ENCODE assay signal across 11 cellular contexts in genomic region chr4:101393256-101393655, GRCh38. TPM values are rescaled to one million over a fixed set of nuclear protein-coding genes. Genes with fewer than 3 reads are reported as not detected.
DNase-seq lines count a peak whose midpoint lies in the region; ATAC-seq, FAIRE-seq and TF ChIP-seq lines count a peak whose summit lies in the region.
"Had no signal": no experiment of that assay in that cellular context is flagged by ENCODE, and none has a peak within 500 bp of the region (broad histone marks: within the 10 kb centered on the region; RNA-seq: fewer than 3 reads in every experiment).

No MANE protein-coding gene starts in this region.

- H3K36me3 ChIP-seq in SK-N-SH (replicated peaks in 1 of 2; ENCODE audit: control insufficient read depth in 1 of 2, insufficient read depth in 2 of 2, low read length in 1 of 2) = no peaks in the 10 kb centered on the region

- H3K9me2 ChIP-seq in SK-N-SH = no peaks in the 10 kb centered on the region

- no peak overlapping the region for H3K27ac ChIP-seq in SK-N-SH (ENCODE audit: low read depth in 2 of 2, low read length in 1 of 2)

- H3K79me2 ChIP-seq in SK-N-SH (ENCODE audit: insufficient read depth) = no peaks in the 10 kb centered on the region

- TF ChIP-seq CTCF in SK-N-SH (IDR thresholded peaks at IDR 0.05) = no peak

- in situ Hi-C loops in ACHN (cut with HindIII; ENCODE audit: low pct_ligation_motif_present, low pct_unique_long_range_greater_than_20kb, low sequenced_read_pairs) = no loop called here

- H4K20me1 ChIP-seq in SK-N-SH (ENCODE audit: insufficient read depth) = no peaks in the 10 kb centered on the region

- no peak for ATAC-seq in HG02884 (IDR thresholded peaks at IDR 0.05; ENCODE audit: unreplicated experiment)
- ATAC-seq: activated CD4-positive, CD25-positive, alpha-beta regulatory T cell treated with anti-CD3 and anti-CD28 coated beads, Interleukin-2, amount 50 U/mL, for 24 hours had no signal

- no peak overlapping the region for H2AFZ ChIP-seq in SK-N-SH (ENCODE audit: low read depth)

- 25% methylated on average over 2 of the region's 2 CpGs for WGBS in SK-N-SH (ENCODE audit: low lambda C conversion rate)

- CTCF ChIA-PET in SK-N-SH (lab: Yijun Ruan, JAX) = interaction anchor here (1.5 kb wide), 1 partner anchor 384 kb away, joined by 3 read pairs; no protein-coding TSS in a partner anchor

- no peak for TF ChIP-seq RAD21 in SK-N-SH (IDR thresholded peaks at IDR 0.05; ENCODE audit: low read length)

- H3K4me1 ChIP-seq in SK-N-SH (ENCODE audit: control insufficient read depth in 1 of 2, insufficient read depth in 2 of 2, low read depth in 1 of 2, low read length in 1 of 2) = no peaks in the 10 kb centered on the region

- H3F3A ChIP-seq in SK-N-SH (replicated peaks; ENCODE audit: insufficient read depth) = no peaks in the 10 kb centered on the region

- H3K4me2 ChIP-seq in SK-N-SH = no peak overlapping the region

- no peak overlapping the region for H3K9ac ChIP-seq in SK-N-SH

- TF ChIP-seq POLR2A in H54 (IDR thresholded peaks at IDR 0.05; ENCODE audit: low read depth, low read length) = no peak

- H3K4me3 ChIP-seq in SK-N-SH (ENCODE audit: low read depth in 2 of 2, low read length in 1 of 2) = no peak overlapping the region

- POLR2A ChIA-PET in SK-N-SH (lab: Yijun Ruan, JAX) = no interaction called here

- H3K9me3 ChIP-seq in SK-N-SH = peaks cover 6% of the 10 kb centered on the region; the same call in 1 of the 2 replicates

- no peaks in the 10 kb centered on the region for H3K27me3 ChIP-seq in SK-N-SH (ENCODE audit: insufficient read depth)

- DNase-seq in ACHN = peak; percentile 55
- peak; percentile 3 for DNase-seq in H54 (ENCODE audit: insufficient read length, low spot score)
- no peak for DNase-seq in SK-N-SH
- peak; percentile 5 for DNase-seq in foreskin melanocyte
- DNase-seq in middle frontal gyrus (ENCODE audit: extremely low spot score, low spot score) = no peak
- no peak for DNase-seq in NCI-H1105 treated with DMSO at 0.1 percent for 48 hours (lab: John Stamatoyannopoulos, UW)
- DNase-seq in cerebellar nuclear complex (lab: John Stamatoyannopoulos, UW) = no peak
- DNase-seq: activated effector memory CD4-positive, alpha-beta T cell treated with anti-CD3 and anti-CD28 coated beads, Interleukin-2, amount 50 U/mL, for 16 hours; NCI-H187 treated with DMSO at 0.1 percent for 48 hours had no signal

- FAIRE-seq in H54 (lab: Jason Lieb, UNC) = peak; percentile 92

- TF ChIP-seq EP300 in SK-N-SH (IDR thresholded peaks at IDR 0.05; ENCODE audit: borderline replicate concordance in 1 of 2, low read depth in 1 of 2, low read length in 1 of 2) = no peak

TF ChIP-seq in SK-N-SH, 30 proteins besides CTCF, POLR2A, EP300 and RAD21:
- TF ChIP-seq ELF1 (IDR thresholded peaks at IDR 0.05) (no peak), YY1 (IDR thresholded peaks at IDR 0.05; ENCODE audit: low read depth) (no peak), JUND (IDR thresholded peaks at IDR 0.05) (0 out of 2 replicates have a peak, but pooled peaks have one; percentile 22), TCF12 (IDR thresholded peaks at IDR 0.05) (peak; percentile 17; the same call in 1 of the 2 replicates), FOSL2 (IDR thresholded peaks at IDR 0.05; ENCODE audit: borderline replicate concordance, low read depth) (peak; percentile 45; the same call in 1 of the 2 replicates), SMC3 (IDR thresholded peaks at IDR 0.05; ENCODE audit: low read depth, low read length) (no peak), EZH2phosphoT487 (IDR thresholded peaks at IDR 0.05; ENCODE audit: borderline replicate concordance, low read depth) (no peak), GATA2 (CRISPR knock-in tag; IDR thresholded peaks at IDR 0.05) (no peak), IRF3 (IDR thresholded peaks at IDR 0.05; ENCODE audit: low read depth, low read length) (no peak), SIN3A (IDR thresholded peaks at IDR 0.05; ENCODE audit: borderline replicate concordance, low read depth, low read length) (no peak)
- TF ChIP-seq, protein P1, sequence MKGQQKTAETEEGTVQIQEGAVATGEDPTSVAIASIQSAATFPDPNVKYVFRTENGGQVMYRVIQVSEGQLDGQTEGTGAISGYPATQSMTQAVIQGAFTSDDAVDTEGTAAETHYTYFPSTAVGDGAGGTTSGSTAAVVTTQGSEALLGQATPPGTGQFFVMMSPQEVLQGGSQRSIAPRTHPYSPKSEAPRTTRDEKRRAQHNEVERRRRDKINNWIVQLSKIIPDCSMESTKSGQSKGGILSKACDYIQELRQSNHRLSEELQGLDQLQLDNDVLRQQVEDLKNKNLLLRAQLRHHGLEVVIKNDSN (IDR thresholded peaks at IDR 0.05; ENCODE audit: borderline replicate concordance, low read depth) = no peak

RNA-seq across cellular contexts. Expression of gene PPP3CA, which starts 45.9 kb away (rescaled TPM):
- 10.5 and 10.7 TPM in 2 replicates for polyA plus RNA-seq in SK-N-SH (2012; rRNA removed)
- 11.9 and 13.2 TPM in 2 replicates for polyA plus RNA-seq in SK-N-SH (2012; cell fraction: cytosol; rRNA removed)
- 4.6 and 7.9 TPM in 2 replicates for polyA plus RNA-seq in SK-N-SH (2012; cell fraction: nucleus; rRNA removed)

Comparison
In these comparisons a context has a peak if more than half of its experiments do, and no peak if none do; other contexts are left out.
1. DNase-seq: peak in ACHN (single experiment), H54 (single experiment) and foreskin melanocyte (single experiment); none in SK-N-SH (single experiment), middle frontal gyrus (single experiment), NCI-H1105 treated with DMSO at 0.1 percent for 48 hours (single experiment) and cerebellar nuclear complex (0 of 2).